35 cellular contexts compared by ENCODE assay signal in the genomic region with DNA sequence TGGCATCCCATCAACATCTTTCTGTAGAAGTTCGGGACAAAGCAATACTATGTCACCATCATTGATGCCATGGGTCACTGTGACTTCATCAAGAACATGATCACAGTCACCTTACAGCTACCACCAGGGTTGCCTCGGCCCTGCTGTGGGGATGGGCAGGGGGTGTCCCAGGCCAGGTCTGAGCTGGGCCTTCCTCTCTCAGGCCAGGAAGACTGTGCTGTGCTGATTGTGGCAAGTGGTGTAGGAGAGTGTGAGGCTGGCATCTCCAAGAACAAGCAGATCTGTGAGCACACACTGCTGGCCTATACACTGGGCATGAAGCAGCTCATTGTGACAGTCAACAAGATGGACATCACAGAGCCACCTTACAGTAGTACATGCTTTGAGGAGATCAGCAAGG. TPM values are rescaled to one million over a fixed set of nuclear protein-coding genes. Genes with fewer than 3 reads are reported as not detected.
DNase-seq lines count a peak whose midpoint lies in the region; ATAC-seq and TF ChIP-seq lines count a peak whose summit lies in the region.
"Had no signal": no experiment of that assay in that cellular context is flagged by ENCODE, and none has a peak within 500 bp of the region (broad histone marks: within the 10 kb centered on the region; RNA-seq: fewer than 3 reads in every experiment).

No MANE protein-coding gene starts in this region.

- H3K4me1 ChIP-seq in Panc1 (ENCODE audit: control insufficient read depth, insufficient read depth, low read length) = no peaks in the 10 kb centered on the region
- H3K4me1 ChIP-seq in neuronal stem cell (ENCODE audit: control insufficient read depth in 2 of 2, insufficient read depth in 1 of 2, low read depth in 1 of 2, low read length in 2 of 2) = no peaks in the 10 kb centered on the region
- H3K4me1 ChIP-seq in trophoblast cell (ENCODE audit: control insufficient read depth in 1 of 2, insufficient read depth in 2 of 2, low read length in 2 of 2) = no peaks in the 10 kb centered on the region
- H3K4me1 ChIP-seq in osteoblast (ENCODE audit: insufficient read depth, low read length) = no peaks in the 10 kb centered on the region
- H3K4me1 ChIP-seq in uterus = no peaks in the 10 kb centered on the region
- H3K4me1 ChIP-seq: BE2C; BLaER1; BLaER1 treated with 17β-estradiol and CSF1 and Interleukin-3, amounts not matched to agents 10 nM and 100 nM had no signal

- H3K4me2 ChIP-seq in neuronal stem cell (ENCODE audit: insufficient read depth, low read length, poor library complexity, severe bottlenecking) (no peak overlapping the region), trophoblast cell (ENCODE audit: low read length) (no peak overlapping the region), osteoblast (ENCODE audit: insufficient read depth, low read length) (no peak overlapping the region)
- H3K4me2 ChIP-seq: A549; BLaER1; BLaER1 treated with 17β-estradiol and CSF1 and Interleukin-3, amounts not matched to agents 10 nM and 100 nM had no signal

- no peak for TF ChIP-seq CTCF in Panc1 (IDR thresholded peaks at IDR 0.05)
- TF ChIP-seq CTCF in osteoblast (IDR thresholded peaks at IDR 0.05; ENCODE audit: extremely low read depth, low read depth, low read length) = no peak
- TF ChIP-seq CTCF in uterus (IDR thresholded peaks at IDR 0.05) = no peak

- WGBS in neuronal stem cell (ENCODE audit: extremely low coverage in 2 of 2, insufficient read length in 2 of 2, insufficient replicate concordance in 1 of 2), 2 donors = no CpG with 5 or more reads among the region's 2 CpGs
- no CpG with 5 or more reads among the region's 2 CpGs for WGBS in trophoblast cell (ENCODE audit: extremely low coverage, insufficient coverage, insufficient read length)

- H3K9me3 ChIP-seq in Panc1 (ENCODE audit: control insufficient read depth, insufficient read depth, low read depth, low read length) (no peaks in the 10 kb centered on the region), neuronal stem cell (replicated peaks in 1 of 2; ENCODE audit: control insufficient read depth in 2 of 2, insufficient read depth in 1 of 2, low read depth in 1 of 2, low read length in 2 of 2) (no peaks in the 10 kb centered on the region), trophoblast cell (ENCODE audit: insufficient read depth, low read depth, low read length) (no peaks in the 10 kb centered on the region), osteoblast (ENCODE audit: low read depth, low read length) (no peaks in the 10 kb centered on the region), uterus (no peaks in the 10 kb centered on the region)
- H3K9me3 ChIP-seq: A549, BE2C, BLaER1, Caco-2 had no signal

- peak; percentile 38; the same call in 1 of the 2 replicates for ATAC-seq in Panc1
- ATAC-seq in stimulated activated effector memory CD8-positive, alpha-beta T cell treated with anti-CD3 and anti-CD28 coated beads, Interleukin-12 subunit alpha, Interleukin-12 subunit beta, amount 100 ng/mL, for 72 hours = peak; percentile 13
- ATAC-seq in activated T-helper 17 cell treated with anti-CD3 and anti-CD28 coated beads, Interleukin-2, amount 50 U/mL, for 72 hours (replicated peaks) = no peak
- ATAC-seq: A549; CD8-positive, alpha-beta T cell had no signal

- H3K14ac ChIP-seq in neuronal stem cell (ENCODE audit: low read length) (no peak overlapping the region), trophoblast cell (ENCODE audit: low read length) (no peak overlapping the region)

- H2BK120ac ChIP-seq in neuronal stem cell (ENCODE audit: low read depth, low read length) (no peak overlapping the region), trophoblast cell (ENCODE audit: insufficient read depth, low read length, poor library complexity) (no peak overlapping the region)

- H3K9ac ChIP-seq in neuronal stem cell (ENCODE audit: low read depth, low read length, poor library complexity) = peak overlapping the region; percentile 1
- no peak overlapping the region for H3K9ac ChIP-seq in trophoblast cell (ENCODE audit: low read length)
- H3K9ac ChIP-seq: BLaER1; BLaER1 treated with 17β-estradiol and CSF1 and Interleukin-3, amounts not matched to agents 10 nM and 100 nM had no signal

- no peak overlapping the region for H3K27ac Mint-ChIP-seq in stimulated activated effector memory CD8-positive, alpha-beta T cell treated with anti-CD3 and anti-CD28 coated beads, Interleukin-12 subunit alpha, Interleukin-12 subunit beta, amount 100 ng/mL, for 72 hours
- no peak overlapping the region for H3K27ac Mint-ChIP-seq in activated T-helper 17 cell treated with anti-CD3 and anti-CD28 coated beads, Interleukin-2, amount 50 U/mL, for 72 hours
- H3K27ac Mint-ChIP-seq: B cell; CD14-positive monocyte; CD4-positive, alpha-beta memory T cell; CD4-positive, alpha-beta T cell; CD8-positive, alpha-beta memory T cell; CD8-positive, alpha-beta T cell had no signal

- no TSS peak for BruUV-seq in Panc1 (replicated peaks; lab: Mats Ljungman, UMichigan)

- H3K23ac ChIP-seq in neuronal stem cell (ENCODE audit: low read depth, low read length, poor library complexity) = no peak overlapping the region
- H3K23ac ChIP-seq in trophoblast cell (ENCODE audit: low read length) = no peak overlapping the region

- in situ Hi-C loops in Panc1 (cut with HindIII; ENCODE audit: low pct_unique_long_range_greater_than_20kb, low sequenced_read_pairs) = no loop called here

- H2BK5ac ChIP-seq in neuronal stem cell (ENCODE audit: low read length) = no peak overlapping the region
- no peak overlapping the region for H2BK5ac ChIP-seq in trophoblast cell (ENCODE audit: low read depth, low read length, poor library complexity)

- H4K20me1 ChIP-seq in osteoblast (ENCODE audit: insufficient read depth, low read length) = no peaks in the 10 kb centered on the region
- H4K20me1 ChIP-seq: BLaER1; BLaER1 treated with 17β-estradiol and CSF1 and Interleukin-3, amounts not matched to agents 10 nM and 100 nM had no signal

- H3K27me3 Mint-ChIP-seq in activated T-helper 17 cell treated with anti-CD3 and anti-CD28 coated beads, Interleukin-2, amount 50 U/mL, for 72 hours = no peaks in the 10 kb centered on the region
- H3K27me3 Mint-ChIP-seq: CD4-positive, alpha-beta T cell had no signal

- H2AFZ ChIP-seq in neuronal stem cell (ENCODE audit: low read length) (no peak overlapping the region), trophoblast cell (ENCODE audit: insufficient read depth, low read length, poor library complexity) (no peak overlapping the region), osteoblast (ENCODE audit: low read length) (no peak overlapping the region)

- peaks cover 1% of the 10 kb centered on the region for H3K79me1 ChIP-seq in neuronal stem cell (ENCODE audit: low read depth, low read length)
- no peaks in the 10 kb centered on the region for H3K79me1 ChIP-seq in trophoblast cell (ENCODE audit: low read length)

- H2AK5ac ChIP-seq in neuronal stem cell (ENCODE audit: low read depth, low read length) (no peak overlapping the region), trophoblast cell (ENCODE audit: low read length) (no peak overlapping the region)

- H3K4ac ChIP-seq in neuronal stem cell (ENCODE audit: low read length) = no peak overlapping the region
- no peak overlapping the region for H3K4ac ChIP-seq in trophoblast cell (ENCODE audit: low read depth, low read length)

- no peak overlapping the region for H4K12ac ChIP-seq in trophoblast cell (ENCODE audit: low read depth, low read length)

- no peaks in the 10 kb centered on the region for H3K36me3 Mint-ChIP-seq in stimulated activated effector memory CD8-positive, alpha-beta T cell treated with anti-CD3 and anti-CD28 coated beads, Interleukin-12 subunit alpha, Interleukin-12 subunit beta, amount 100 ng/mL, for 72 hours
- H3K36me3 Mint-ChIP-seq in activated T-helper 17 cell treated with anti-CD3 and anti-CD28 coated beads, Interleukin-2, amount 50 U/mL, for 72 hours (ENCODE audit: low read depth) = no peaks in the 10 kb centered on the region
- H3K36me3 Mint-ChIP-seq: CD14-positive monocyte; CD4-positive, alpha-beta memory T cell; CD4-positive, CD25-positive, alpha-beta regulatory T cell; CD8-positive, alpha-beta memory T cell; CD8-positive, alpha-beta T cell had no signal

- no peaks in the 10 kb centered on the region for H3K9me3 Mint-ChIP-seq in stimulated activated effector memory CD8-positive, alpha-beta T cell treated with anti-CD3 and anti-CD28 coated beads, Interleukin-12 subunit alpha, Interleukin-12 subunit beta, amount 100 ng/mL, for 72 hours
- H3K9me3 Mint-ChIP-seq in activated T-helper 17 cell treated with anti-CD3 and anti-CD28 coated beads, Interleukin-2, amount 50 U/mL, for 72 hours = no peaks in the 10 kb centered on the region
- H3K9me3 Mint-ChIP-seq: CD4-positive, alpha-beta memory T cell; CD4-positive, alpha-beta T cell; CD4-positive, CD25-positive, alpha-beta regulatory T cell; CD8-positive, alpha-beta memory T cell; CD8-positive, alpha-beta T cell had no signal

- TF ChIP-seq POLR2A in uterus (IDR thresholded peaks at IDR 0.05) = no peak

- no peak overlapping the region for H3K4me3 ChIP-seq in Panc1 (ENCODE audit: low read depth in 2 of 2, low read length in 2 of 2)
- H3K4me3 ChIP-seq in neuronal stem cell (ENCODE audit: low read length in 2 of 2) = peak overlapping the region in 1 of 2 donors; percentile 16
- H3K4me3 ChIP-seq in trophoblast cell (ENCODE audit: low read depth, low read length) = peak overlapping the region; percentile 32
- H3K4me3 ChIP-seq in osteoblast (ENCODE audit: insufficient read depth, low read length) = no peak overlapping the region
- no peak overlapping the region for H3K4me3 ChIP-seq in uterus
- H3K4me3 ChIP-seq: A549; BLaER1; BLaER1 treated with 17β-estradiol and CSF1 and Interleukin-3, amounts not matched to agents 10 nM and 100 nM had no signal

- H3K27me3 ChIP-seq in Panc1 (ENCODE audit: control insufficient read depth, insufficient read depth, low read length) = 0 out of 2 replicates have a peak, but pooled peaks cover 2% of the 10 kb centered on the region
- peaks cover 0 to 10% (median 0%) of the 10 kb centered on the region in 3 experiments for H3K27me3 ChIP-seq in neuronal stem cell (ENCODE audit: control insufficient read depth in 3 of 3, insufficient read depth in 3 of 3, low read depth in 1 of 3, low read length in 3 of 3)
- H3K27me3 ChIP-seq in trophoblast cell (ENCODE audit: insufficient read depth, low read length) = no peaks in the 10 kb centered on the region
- H3K27me3 ChIP-seq in osteoblast (ENCODE audit: insufficient read depth, low read length) = peaks cover 6% of the 10 kb centered on the region
- H3K27me3 ChIP-seq in uterus = no peaks in the 10 kb centered on the region
- H3K27me3 ChIP-seq: BE2C; BLaER1; BLaER1 treated with 17β-estradiol and CSF1 and Interleukin-3, amounts not matched to agents 10 nM and 100 nM had no signal

- H4K91ac ChIP-seq in neuronal stem cell (ENCODE audit: low read depth, low read length, poor library complexity) (no peak overlapping the region), trophoblast cell (ENCODE audit: low read depth, low read length) (no peak overlapping the region)

- no peak overlapping the region for H2BK15ac ChIP-seq in neuronal stem cell (ENCODE audit: low read length)

- H3K36me3 ChIP-seq in Panc1 (ENCODE audit: control insufficient read depth, insufficient read depth, low read length) (no peaks in the 10 kb centered on the region), neuronal stem cell (replicated peaks in 1 of 2; ENCODE audit: control insufficient read depth in 2 of 2, insufficient read depth in 2 of 2, low read length in 2 of 2) (no peaks in the 10 kb centered on the region), trophoblast cell (ENCODE audit: control insufficient read depth in 1 of 2, insufficient read depth in 2 of 2, low read length in 2 of 2) (no peaks in the 10 kb centered on the region), osteoblast (ENCODE audit: insufficient read depth, low read length) (no peaks in the 10 kb centered on the region), uterus (no peaks in the 10 kb centered on the region)
- H3K36me3 ChIP-seq: BE2C; BLaER1; BLaER1 treated with 17β-estradiol and CSF1 and Interleukin-3, amounts not matched to agents 10 nM and 100 nM had no signal

- no peaks in the 10 kb centered on the region for H3K4me1 Mint-ChIP-seq in stimulated activated effector memory CD8-positive, alpha-beta T cell treated with anti-CD3 and anti-CD28 coated beads, Interleukin-12 subunit alpha, Interleukin-12 subunit beta, amount 100 ng/mL, for 72 hours
- H3K4me1 Mint-ChIP-seq in activated T-helper 17 cell treated with anti-CD3 and anti-CD28 coated beads, Interleukin-2, amount 50 U/mL, for 72 hours = no peaks in the 10 kb centered on the region
- H3K4me1 Mint-ChIP-seq: B cell; CD14-positive monocyte; CD4-positive, alpha-beta memory T cell; CD4-positive, CD25-positive, alpha-beta regulatory T cell; CD8-positive, alpha-beta memory T cell had no signal

- DNase-seq in Panc1 (ENCODE audit: low read depth, low spot score) (no peak), neuronal stem cell (ENCODE audit: low spot score) (no peak), trophoblast cell (no peak), hepatic stellate cell (ENCODE audit: low spot score) (no peak), osteoblast (ENCODE audit: insufficient read length, low spot score, missing footprints) (no peak), uterus (no peak)
- DNase-seq in stimulated activated effector memory CD8-positive, alpha-beta T cell treated with anti-CD3 and anti-CD28 coated beads, Interleukin-12 subunit alpha, Interleukin-12 subunit beta, amount 100 ng/mL, for 72 hours (ENCODE audit: low spot score in 2 of 2) = no peak
- DNase-seq: 8988T; ACHN; AML-193; BE2C; C1 segment of cervical spinal cord; Caco-2; Calu3; CD4-positive, alpha-beta memory T cell; CD4-positive, alpha-beta T cell; CD4-positive, CD25-positive, alpha-beta regulatory T cell; CD8-positive, alpha-beta memory T cell; CD8-positive, alpha-beta T cell; COR-L47; DMS 273 treated with DMSO at 0.1 percent for 48 hours; DMS153; DMS53; DMS79; DMS79 treated with DMSO at 0.1 percent for 48 hours; DND-41; EL had no signal

- H4K8ac ChIP-seq in neuronal stem cell (ENCODE audit: low read depth, low read length) (no peak overlapping the region), trophoblast cell (ENCODE audit: low read depth, low read length) (no peak overlapping the region)

- POLR2A ChIA-PET in Panc1 (lab: Charles Lee) = interaction anchor here (0.6 kb wide), 1 partner anchor 521 kb away, joined by 5 read pairs; no protein-coding TSS in a partner anchor

- no peaks in the 10 kb centered on the region for H3K79me2 ChIP-seq in trophoblast cell (ENCODE audit: control insufficient read depth, insufficient read depth, low read length, poor library complexity)
- H3K79me2 ChIP-seq in osteoblast (ENCODE audit: insufficient read depth, low read length) = no peaks in the 10 kb centered on the region

- no peak overlapping the region for H3K4me3 Mint-ChIP-seq in stimulated activated effector memory CD8-positive, alpha-beta T cell treated with anti-CD3 and anti-CD28 coated beads, Interleukin-12 subunit alpha, Interleukin-12 subunit beta, amount 100 ng/mL, for 72 hours
- H3K4me3 Mint-ChIP-seq in activated T-helper 17 cell treated with anti-CD3 and anti-CD28 coated beads, Interleukin-2, amount 50 U/mL, for 72 hours = no peak overlapping the region
- H3K4me3 Mint-ChIP-seq: B cell; CD14-positive monocyte; CD4-positive, alpha-beta memory T cell; CD4-positive, alpha-beta T cell; CD4-positive, CD25-positive, alpha-beta regulatory T cell; CD8-positive, alpha-beta memory T cell; CD8-positive, alpha-beta T cell had no signal

- H3K27ac ChIP-seq in Panc1 (ENCODE audit: low read length) = no peak overlapping the region
- no peak overlapping the region for H3K27ac ChIP-seq in neuronal stem cell (replicated peaks; ENCODE audit: low read length)
- no peak overlapping the region for H3K27ac ChIP-seq in trophoblast cell (ENCODE audit: low read depth, low read length)
- no peak overlapping the region for H3K27ac ChIP-seq in osteoblast (ENCODE audit: low read depth, low read length)
- H3K27ac ChIP-seq in uterus = no peak overlapping the region
- H3K27ac ChIP-seq: 22Rv1; A549; BLaER1; BLaER1 treated with 17β-estradiol and CSF1 and Interleukin-3, amounts not matched to agents 10 nM and 100 nM; C4-2B had no signal

- H2BK12ac ChIP-seq in neuronal stem cell (ENCODE audit: low read length) (no peak overlapping the region), trophoblast cell (ENCODE audit: low read length) (no peak overlapping the region)

- CTCF ChIA-PET in Panc1 (lab: Charles Lee) = no interaction called here

- H3K18ac ChIP-seq in neuronal stem cell (ENCODE audit: low read length) (no peak overlapping the region), trophoblast cell (ENCODE audit: low read length) (no peak overlapping the region)

- intact Hi-C loops in Panc1 (cut with micrococcal nuclease; ENCODE audit: unreplicated experiment) (no loop called here), uterus (cut with DNase I; ENCODE audit: low total_unique reads) (no loop called here)

RNA-seq across cellular contexts. Expression of a gene that starts 20.9 kb away (rescaled TPM):
- total RNA-seq in Panc1 (2021; ENCODE audit: unreplicated experiment) (865 TPM), osteoblast (606 and 693 TPM in 2 replicates), uterus (1,000 to 10,000 TPM in 3 of 4 donors, 100 to 1,000 TPM in 1; 710 to 1,429 (median 1,220) TPM)
- polyA plus RNA-seq in Panc1 (2012; ENCODE audit: insufficient read length) = 1,505 TPM
- 2,607 TPM for polyA plus RNA-seq in neuronal stem cell (2013, experiment 1 of 2)
- polyA plus RNA-seq in neuronal stem cell (2013, experiment 2 of 2) = 2,636 TPM
- 1,687 and 1,801 TPM in 2 replicates for polyA plus RNA-seq in trophoblast cell (2013)
- 1,000 to 10,000 TPM; 1,075 to 1,450 TPM for total RNA-seq in activated T-helper 17 cell treated with anti-CD3 and anti-CD28 coated beads, Interleukin-2, amount 50 U/mL, for 72 hours
